Comparison of ENCODE assay signal across 8 cellular contexts in genomic region chr6:46490425-46491200, GRCh38. TPM values are rescaled to one million over a fixed set of nuclear protein-coding genes. Genes with fewer than 3 reads are reported as not detected.
DNase-seq lines count a peak whose midpoint lies in the region; ATAC-seq, FAIRE-seq and TF ChIP-seq lines count a peak whose summit lies in the region.

No MANE protein-coding gene starts in this region.

- DNase-seq in CD8-positive, alpha-beta memory T cell = no peak
- DNase-seq in HTR-8/SVneo (ENCODE audit: insufficient read length, low spot score) (peak; percentile 13), ascending aorta (ENCODE audit: low spot score in 2 of 2) (peak in 1 of 2 donors; percentile 78), gastrocnemius medialis (peak; percentile 69 to 79), NCI-H1694 treated with DMSO at 0.1 percent for 48 hours (lab: John Stamatoyannopoulos, UW) (no peak), GOT3 (lab: John Stamatoyannopoulos, UW) (no peak)

- H3K27ac Mint-ChIP-seq in CD8-positive, alpha-beta memory T cell = no peak overlapping the region

- ATAC-seq in gastrocnemius medialis (peak; percentile 63 to 76), HG03565 (IDR thresholded peaks at IDR 0.05; ENCODE audit: unreplicated experiment) (no peak)

- peak in 1 of 2 donors; percentile 14 for TF ChIP-seq POLR2A in gastrocnemius medialis (IDR thresholded peaks at IDR 0.05)

- no peaks in the 10 kb centered on the region for H3K9me3 ChIP-seq in CD8-positive, alpha-beta memory T cell (ENCODE audit: low read length)
- H3K9me3 ChIP-seq in ascending aorta (no peaks in the 10 kb centered on the region), iPS-15b (ENCODE audit: control insufficient read depth, insufficient read depth, low read length) (no peaks in the 10 kb centered on the region), gastrocnemius medialis (no peaks in the 10 kb centered on the region)

- no peaks in the 10 kb centered on the region for H3K36me3 ChIP-seq in CD8-positive, alpha-beta memory T cell (ENCODE audit: insufficient read depth, low read length)
- H3K36me3 ChIP-seq in ascending aorta (no peaks in the 10 kb centered on the region), iPS-15b (ENCODE audit: control insufficient read depth, insufficient read depth, low read length) (no peaks in the 10 kb centered on the region), gastrocnemius medialis (no peaks in the 10 kb centered on the region)

- peak overlapping the region; percentile 54 to 77 (median 72) for H3K4me3 Mint-ChIP-seq in CD8-positive, alpha-beta memory T cell

- H3K9me3 Mint-ChIP-seq in CD8-positive, alpha-beta memory T cell = no peaks in the 10 kb centered on the region

- in situ Hi-C loops in gastrocnemius medialis (cut with MboI; ENCODE audit: low sequenced_read_pairs in 4 of 4) = loop anchor here in 3 of 4 donors (5.0 to 10.0 kb wide), 3 partner anchors 66 to 256 kb away; no protein-coding TSS in a partner anchor

- H3K27me3 ChIP-seq in CD8-positive, alpha-beta memory T cell (ENCODE audit: insufficient read depth, low read length, poor library complexity, severe bottlenecking) = peaks cover 28% of the 10 kb centered on the region
- H3K27me3 ChIP-seq in ascending aorta = no peaks in the 10 kb centered on the region
- H3K27me3 ChIP-seq in iPS-15b (ENCODE audit: control insufficient read depth, insufficient read depth, low read length) = peaks cover 31% of the 10 kb centered on the region
- no peaks in the 10 kb centered on the region for H3K27me3 ChIP-seq in gastrocnemius medialis

- H3K27me3 Mint-ChIP-seq in CD8-positive, alpha-beta memory T cell = peaks cover 30 to 77% of the 10 kb centered on the region in 2 donors

- no peak overlapping the region for H3K4me3 ChIP-seq in CD8-positive, alpha-beta memory T cell (ENCODE audit: low read length)
- H3K4me3 ChIP-seq in ascending aorta = peak overlapping the region; percentile 64 to 89
- peak overlapping the region; percentile 78 for H3K4me3 ChIP-seq in iPS-15b (ENCODE audit: low read depth, low read length)
- H3K4me3 ChIP-seq in gastrocnemius medialis = peak overlapping the region; percentile 73 to 90 (median 78)

- POLR2A ChIA-PET in CD8-positive, alpha-beta memory T cell (lab: Charles Lee) = no interaction called here

- peaks cover 7 to 14% (median 13%) of the 10 kb centered on the region in 3 donors for H3K4me1 Mint-ChIP-seq in CD8-positive, alpha-beta memory T cell

- H3K4me1 ChIP-seq in CD8-positive, alpha-beta memory T cell (ENCODE audit: insufficient read depth, low read length) = no peaks in the 10 kb centered on the region
- peaks cover 0 to 4% of the 10 kb centered on the region in 2 donors for H3K4me1 ChIP-seq in ascending aorta
- peaks cover 8% of the 10 kb centered on the region for H3K4me1 ChIP-seq in iPS-15b (ENCODE audit: control insufficient read depth, insufficient read depth, low read length)
- peaks cover 28 to 48% of the 10 kb centered on the region in 2 donors for H3K4me1 ChIP-seq in gastrocnemius medialis

- intact Hi-C loops in ascending aorta (cut with DNase I) (loop anchor here (2.0 to 5.0 kb wide), 6 partner anchors 30 to 398 kb away; no protein-coding TSS in a partner anchor), gastrocnemius medialis (cut with DNase I; ENCODE audit: low total_unique reads) (loop anchor here (2.0 to 10.0 kb wide), 4 partner anchors 53 to 396 kb away; no protein-coding TSS in a partner anchor)

- CTCF ChIA-PET in CD8-positive, alpha-beta memory T cell (lab: Charles Lee) = interaction anchor here (1.8 kb wide), 1 partner anchor 400 kb away, joined by 5 read pairs; no protein-coding TSS in a partner anchor

- no peaks in the 10 kb centered on the region for H3K36me3 Mint-ChIP-seq in CD8-positive, alpha-beta memory T cell

- FAIRE-seq in HTR-8/SVneo (lab: Jason Lieb, UNC) = no peak

- H3K27ac ChIP-seq in CD8-positive, alpha-beta memory T cell (ENCODE audit: low read depth, low read length) = no peak overlapping the region
- H3K27ac ChIP-seq in ascending aorta (peak overlapping the region; percentile 94 to 97), gastrocnemius medialis (peak overlapping the region; percentile 83 to 95 (median 89))

- no peak overlapping the region for H3K9ac ChIP-seq in iPS-15b (ENCODE audit: low read depth, low read length)

- TF ChIP-seq CTCF in ascending aorta (IDR thresholded peaks at IDR 0.05) (peak; percentile 8 to 35 (median 11)), gastrocnemius medialis (IDR thresholded peaks at IDR 0.05 in 4 of 5, conservative IDR thresholded peaks at IDR 0.05 in 1 of 5) (peak in 1 of 5 experiments; percentile 12)

RNA-seq across cellular contexts. Expression of gene RCAN2, which starts 0.6 kb away (rescaled TPM):
- total RNA-seq in CD8-positive, alpha-beta memory T cell = under 1 TPM; 0.48 to 0.49 TPM
- 0.82 TPM for polyA plus RNA-seq in CD8-positive, alpha-beta memory T cell
- total RNA-seq in ascending aorta (83.4 TPM), gastrocnemius medialis (10 to 100 TPM; 26.2 to 88.8 (median 43.2) TPM)

Comparison
In these comparisons a context has a peak if more than half of its experiments do, and no peak if none do; other contexts are left out.
1. DNase-seq: peak in HTR-8/SVneo (single experiment) and gastrocnemius medialis (2 of 2); none in CD8-positive, alpha-beta memory T cell (0 of 5), NCI-H1694 treated with DMSO at 0.1 percent for 48 hours (single experiment) and GOT3 (single experiment).
2. RNA of gene RCAN2, which starts 0.6 kb away (total RNA-seq): 83.4 TPM in ascending aorta (single experiment) and 26.2 to 88.8 TPM in gastrocnemius medialis; 0.48 to 0.49 TPM in CD8-positive, alpha-beta memory T cell; every median in the first group is over 10 times any median in the second.